10 cellular contexts compared by ENCODE assay signal in the genomic region with DNA sequence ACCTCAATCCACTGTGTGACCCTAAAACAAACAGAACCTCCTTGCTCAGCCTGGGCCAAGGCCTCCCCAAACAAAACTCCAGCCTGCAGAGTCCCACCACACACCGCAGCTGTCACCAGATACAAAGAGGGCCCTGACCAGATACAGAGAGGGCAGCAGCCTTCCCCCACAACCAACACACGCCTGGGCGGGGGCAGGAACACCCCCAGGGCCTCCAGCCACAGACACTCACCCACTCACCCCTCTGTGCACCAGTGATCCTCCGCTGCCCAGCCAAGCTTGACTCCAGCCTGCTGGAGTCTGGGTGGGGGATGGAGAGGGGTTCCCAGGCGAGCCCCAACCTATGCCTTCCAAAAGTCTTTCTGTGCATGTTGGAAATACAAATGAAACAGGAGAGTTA. TPM values are rescaled to one million over a fixed set of nuclear protein-coding genes. Genes with fewer than 3 reads are reported as not detected.
DNase-seq lines count a peak whose midpoint lies in the region; ATAC-seq and TF ChIP-seq lines count a peak whose summit lies in the region.
"Had no signal": no experiment of that assay in that cellular context is flagged by ENCODE, and none has a peak within 500 bp of the region (broad histone marks: within the 10 kb centered on the region; RNA-seq: fewer than 3 reads in every experiment).

No MANE protein-coding gene starts in this region.

- no peaks in the 10 kb centered on the region for H3K79me1 ChIP-seq in H9 (ENCODE audit: insufficient read depth, low read depth, low read length, poor library complexity, severe bottlenecking)

- H4K20me1 ChIP-seq in H9 (ENCODE audit: control insufficient read depth, insufficient read depth, insufficient read length) (no peaks in the 10 kb centered on the region), SU-DHL-6 (ENCODE audit: low read depth, low read length) (no peaks in the 10 kb centered on the region), smooth muscle cell (ENCODE audit: low read depth) (peaks cover 23% of the 10 kb centered on the region)

- ATAC-seq in GM21576 (IDR thresholded peaks at IDR 0.05; ENCODE audit: unreplicated experiment) (no peak), HG03378 (IDR thresholded peaks at IDR 0.05; ENCODE audit: unreplicated experiment) (no peak), GM21367 (IDR thresholded peaks at IDR 0.05; ENCODE audit: unreplicated experiment) (no peak), GM18858 (IDR thresholded peaks at IDR 0.05; ENCODE audit: unreplicated experiment) (no peak)

- no peak overlapping the region for H3K27ac ChIP-seq in H9 (ENCODE audit: insufficient read length, low read depth, low read length)
- peak overlapping the region; percentile 86 for H3K27ac ChIP-seq in SU-DHL-6 (ENCODE audit: low read depth, low read length)
- peak overlapping the region; percentile 97 for H3K27ac ChIP-seq in smooth muscle cell (ENCODE audit: low read depth)

- no peak overlapping the region for H3K4ac ChIP-seq in H9 (ENCODE audit: low read depth, low read length)

- H3K36me3 ChIP-seq in SU-DHL-6 (ENCODE audit: low read length): no peaks in the 10 kb centered on the region
- H3K36me3 ChIP-seq in smooth muscle cell (ENCODE audit: low read depth): no peaks in the 10 kb centered on the region

- no peak overlapping the region for H2BK15ac ChIP-seq in H9 (ENCODE audit: low read depth, low read length)

- no peaks in the 10 kb centered on the region for H3K9me2 ChIP-seq in SU-DHL-6 (replicated peaks; ENCODE audit: insufficient read depth, low read length)

- H3K4me1 ChIP-seq in H9 (ENCODE audit: insufficient read depth, low read length) (peaks cover 4% of the 10 kb centered on the region; the same call in 1 of the 2 replicates), smooth muscle cell (ENCODE audit: low read depth) (peaks cover 47% of the 10 kb centered on the region)

- H4K91ac ChIP-seq in H9 (ENCODE audit: insufficient read length, low read depth, low read length): no peak overlapping the region

- H3K56ac ChIP-seq in H9 (ENCODE audit: insufficient read length, low read depth, low read length): no peak overlapping the region

- H2AFZ ChIP-seq in H9 (ENCODE audit: low read length) (no peak overlapping the region), SU-DHL-6 (ENCODE audit: low read depth, low read length, severe bottlenecking) (no peak overlapping the region), smooth muscle cell (ENCODE audit: low read depth) (no peak overlapping the region)

- no peaks in the 10 kb centered on the region for H3K79me2 ChIP-seq in H9 (ENCODE audit: insufficient read depth, low read length)
- no peaks in the 10 kb centered on the region for H3K79me2 ChIP-seq in SU-DHL-6 (ENCODE audit: insufficient read depth, low read length)
- no peaks in the 10 kb centered on the region for H3K79me2 ChIP-seq in smooth muscle cell (ENCODE audit: low read depth)

- H2AK5ac ChIP-seq in H9 (ENCODE audit: insufficient read length, low read length): no peak overlapping the region

- no peak overlapping the region for H3K14ac ChIP-seq in H9 (ENCODE audit: insufficient read depth, low read length)

- no peak overlapping the region for H2BK5ac ChIP-seq in H9 (ENCODE audit: insufficient read length, low read length)

- H3K36me3 Mint-ChIP-seq in H9 (ENCODE audit: insufficient read depth in 1 of 3, low read depth in 3 of 3): peaks cover 0 to 20% (median 4%) of the 10 kb centered on the region in 3 experiments; a peak in 6 of 7 replicates
- peaks cover 0 to 8% (median 0%) of the 10 kb centered on the region in 3 donors for H3K36me3 Mint-ChIP-seq in immature natural killer cell

- peaks cover 9% of the 10 kb centered on the region for H3K27me3 Mint-ChIP-seq in H9 (ENCODE audit: low read depth)
- peaks cover 18 to 41% (median 41%) of the 10 kb centered on the region in 3 donors for H3K27me3 Mint-ChIP-seq in immature natural killer cell (ENCODE audit: low read depth in 3 of 3)

- TF ChIP-seq CTCF in H9 (conservative IDR thresholded peaks at IDR 0.05) (no peak), SU-DHL-6 (IDR thresholded peaks at IDR 0.05; ENCODE audit: insufficient read depth, low read length, poor library complexity, severe bottlenecking) (no peak), smooth muscle cell (IDR thresholded peaks at IDR 0.05; ENCODE audit: borderline replicate concordance, insufficient read depth, poor library complexity, severe bottlenecking) (no peak)

- H3K27me3 ChIP-seq in H9 (ENCODE audit: insufficient read depth, low read length): no peaks in the 10 kb centered on the region
- H3K27me3 ChIP-seq in SU-DHL-6 (ENCODE audit: low read length): no peaks in the 10 kb centered on the region
- H3K27me3 ChIP-seq in smooth muscle cell (ENCODE audit: low read depth): no peaks in the 10 kb centered on the region

- peaks cover 27% of the 10 kb centered on the region for H3K23me2 ChIP-seq in H9 (ENCODE audit: insufficient read length, low read depth, low read length, poor library complexity, severe bottlenecking)

- no peak overlapping the region for H2BK20ac ChIP-seq in H9 (ENCODE audit: low read depth, low read length, poor library complexity, severe bottlenecking)

- no peak overlapping the region for H3K4me3 ChIP-seq in SU-DHL-6 (ENCODE audit: insufficient read depth, low read length, poor library complexity, severe bottlenecking)
- no peak overlapping the region for H3K4me3 ChIP-seq in smooth muscle cell

- no peak overlapping the region for H2BK120ac ChIP-seq in H9 (ENCODE audit: low read depth, low read length, poor library complexity, severe bottlenecking)

- WGBS in H9 (ENCODE audit: extremely low coverage, insufficient read length, low lambda C conversion rate): no CpG with 5 or more reads among the region's 5 CpGs
- WGBS in smooth muscle cell (ENCODE audit: low lambda C conversion rate): 50% methylated on average over 5 of the region's 5 CpGs

- H3K4me2 ChIP-seq in H9 (ENCODE audit: insufficient read depth, insufficient read length, low read length): no peak overlapping the region
- H3K4me2 ChIP-seq in SU-DHL-6 (ENCODE audit: low read depth, low read length, poor library complexity, severe bottlenecking): peak overlapping the region; percentile 91
- H3K4me2 ChIP-seq in smooth muscle cell: peak overlapping the region; percentile 95

- no peak overlapping the region for H4K5ac ChIP-seq in H9 (ENCODE audit: insufficient read length, low read depth, low read length)

- peaks cover 57 to 62% of the 10 kb centered on the region in 2 experiments for H3K4me1 Mint-ChIP-seq in H9
- peaks cover 55 to 67% of the 10 kb centered on the region in 2 donors for H3K4me1 Mint-ChIP-seq in immature natural killer cell

- no peak overlapping the region for H4K8ac ChIP-seq in H9 (replicated peaks; ENCODE audit: insufficient read length, low read depth, low read length)

- no peak overlapping the region for H3K23ac ChIP-seq in H9 (ENCODE audit: insufficient read length, low read depth, low read length)

- DNase-seq in H9 (no peak), immature natural killer cell (no peak), smooth muscle cell (lab: John Stamatoyannopoulos, UW; ENCODE audit: unreplicated experiment) (no peak)
- DNase-seq: activated CD4-positive, alpha-beta T cell treated with anti-CD3 and anti-CD28 coated beads for 4 hours; NCI-H510A treated with DMSO at 0.1 percent for 48 hours had no signal

- H3K4me3 Mint-ChIP-seq in H9: peak overlapping the region; percentile 31 to 53; a peak in 4 of 5 replicates
- peak overlapping the region; percentile 22 to 63 (median 55) for H3K4me3 Mint-ChIP-seq in immature natural killer cell

- H3T11ph ChIP-seq in H9 (ENCODE audit: low read length): no peak overlapping the region

- no peak overlapping the region for H3K18ac ChIP-seq in H9 (ENCODE audit: insufficient read length, low read depth, low read length)

- H3F3A ChIP-seq in SU-DHL-6 (ENCODE audit: insufficient read depth) (peaks cover 62% of the 10 kb centered on the region), smooth muscle cell (ENCODE audit: low read depth) (peaks cover 44% of the 10 kb centered on the region)

- no peak overlapping the region for H3K9ac ChIP-seq in H9 (ENCODE audit: extremely low read depth, insufficient read length, low read length)
- peak overlapping the region; percentile 90 for H3K9ac ChIP-seq in SU-DHL-6 (ENCODE audit: low read length)
- no peak overlapping the region for H3K9ac ChIP-seq in smooth muscle cell (ENCODE audit: low read depth)

- H2BK12ac ChIP-seq in H9 (ENCODE audit: insufficient read length, low read depth, low read length): no peak overlapping the region

- H3K9me3 ChIP-seq in H9 (ENCODE audit: control insufficient read depth, low read depth, low read length) (no peaks in the 10 kb centered on the region), SU-DHL-6 (ENCODE audit: insufficient read depth, low read length) (no peaks in the 10 kb centered on the region), smooth muscle cell (replicated peaks; ENCODE audit: low read depth) (no peaks in the 10 kb centered on the region)

- peak overlapping the region; percentile 21 to 75 (median 66); a peak in 3 of 7 replicates for H3K27ac Mint-ChIP-seq in H9
- H3K27ac Mint-ChIP-seq in immature natural killer cell: peak overlapping the region; percentile 63 to 99 (median 86)

- H3K9me3 Mint-ChIP-seq in H9 (no peaks in the 10 kb centered on the region; a peak in 1 of 5 replicates), immature natural killer cell (peaks cover 0 to 4% (median 0%) of the 10 kb centered on the region in 6 donors)

RNA-seq across cellular contexts. Expression of a gene that starts 5.9 kb away (rescaled TPM):
- total RNA-seq in H9 (2021) (249 and 263 TPM in 2 replicates), smooth muscle cell (119 and 122 TPM in 2 replicates)
- polyA plus RNA-seq in immature natural killer cell (100 to 1,000 TPM; 146 to 246 (median 197) TPM), smooth muscle cell (215 and 235 TPM in 2 replicates)

RNA-seq across cellular contexts. Expression of a gene that starts 12.1 kb away (rescaled TPM):
- total RNA-seq in H9 (2021) (56.4 and 63.0 TPM in 2 replicates), smooth muscle cell (33.4 and 41.5 TPM in 2 replicates)
- polyA plus RNA-seq in immature natural killer cell (10 to 100 TPM; 50.5 to 98.4 (median 86.9) TPM), smooth muscle cell (75.6 and 78.1 TPM in 2 replicates)

RNA-seq across cellular contexts. Expression of a gene that starts 14.8 kb away (rescaled TPM):
- 286 and 300 TPM in 2 replicates for total RNA-seq in H9 (2021)
- 10 to 100 TPM in 2 of 3 donors, 1 to 10 TPM in 1; 4.9 to 16.0 (median 10.8) TPM for polyA plus RNA-seq in immature natural killer cell
- 25.0 and 58.5 TPM in 2 replicates for total RNA-seq in smooth muscle cell
- 65.3 and 70.6 TPM in 2 replicates for polyA plus RNA-seq in smooth muscle cell

RNA-seq across cellular contexts. Expression of a gene that starts 21.6 kb away (rescaled TPM):
- total RNA-seq in H9 (2021): 179 and 191 TPM in 2 replicates
- polyA plus RNA-seq in immature natural killer cell: 100 to 1,000 TPM; 145 to 310 (median 303) TPM
- 29.1 and 68.8 TPM in 2 replicates for total RNA-seq in smooth muscle cell
- 265 and 272 TPM in 2 replicates for polyA plus RNA-seq in smooth muscle cell

RNA-seq across cellular contexts. Expression of a gene that starts 22.5 kb away (rescaled TPM):
- total RNA-seq in H9 (2021) (14.3 TPM in 2 replicates), smooth muscle cell (6.2 and 7.4 TPM in 2 replicates)
- polyA plus RNA-seq in immature natural killer cell (not detected), smooth muscle cell (0.89 and 1.2 TPM in 2 replicates)
